16 cellular contexts compared by ENCODE assay signal in genomic region chr16:51759329-51759728, GRCh38.
"Had no signal": no experiment of that assay in that cellular context is flagged by ENCODE, and none has a peak within 500 bp of the region (broad histone marks: within the 10 kb centered on the region; RNA-seq: fewer than 3 reads in every experiment).

No MANE protein-coding gene starts in this region.

- H3K27ac Mint-ChIP-seq: activated naive CD8-positive, alpha-beta T cell; dendritic cell treated with granulocyte-macrophage colony-stimulating factor and Interleukin-4, amounts not matched to agents 40 ng/mL and 50 ng/mL, for 4 days had no signal

- H3K27ac ChIP-seq: cardiac muscle cell, esophagus squamous epithelium, prostate gland, tibial nerve, VCaP had no signal

- H3K9me3 Mint-ChIP-seq: dendritic cell treated with granulocyte-macrophage colony-stimulating factor and Interleukin-4, amounts not matched to agents 40 ng/mL and 50 ng/mL, for 4 days; neural crest cell had no signal

- H3K36me3 Mint-ChIP-seq: activated naive CD8-positive, alpha-beta T cell had no signal

- ATAC-seq: left ventricle myocardium superior; right cardiac atrium; stimulated activated naive CD8-positive, alpha-beta T cell treated with anti-CD3 and anti-CD28 coated beads, Interleukin-15, Interleukin-2, amounts not matched to agents 100 U/mL and 50 U/mL, for 24 hours had no signal

- DNase-seq: activated CD4-positive, alpha-beta T cell treated with anti-CD3 and anti-CD28 coated beads for 1 hour; activated CD4-positive, alpha-beta T cell treated with anti-CD3 and anti-CD28 coated beads, Interleukin-2, amount 50 U/mL, for 4 hours; activated gamma-delta T cell; effector CD8-positive, alpha-beta T cell; esophagus squamous epithelium; left ventricle myocardium superior; right cardiac atrium; stimulated activated naive CD8-positive, alpha-beta T cell treated with anti-CD3 and anti-CD28 coated beads, Interleukin-15, Interleukin-2, amounts not matched to agents 100 U/mL and 50 U/mL, for 24 hours; substantia nigra had no signal

- H3K36me3 ChIP-seq: cardiac muscle cell, esophagus squamous epithelium, prostate gland, tibial nerve had no signal

- H3K4me3 ChIP-seq: cardiac muscle cell, esophagus squamous epithelium, prostate gland, tibial nerve had no signal

- H3K4me3 Mint-ChIP-seq: activated naive CD8-positive, alpha-beta T cell; dendritic cell treated with granulocyte-macrophage colony-stimulating factor and Interleukin-4, amounts not matched to agents 40 ng/mL and 50 ng/mL, for 4 days; neural crest cell had no signal

- H3K27me3 ChIP-seq: tibial nerve had no signal

- H3K9me3 ChIP-seq: esophagus squamous epithelium, prostate gland, tibial nerve had no signal
